ENCODE assay signal across 7 cellular contexts in genomic region chr15:47718474-47719440, GRCh38. TPM values are rescaled to one million over a fixed set of nuclear protein-coding genes. Genes with fewer than 3 reads are reported as not detected.
DNase-seq lines count a peak whose midpoint lies in the region; ATAC-seq and TF ChIP-seq lines count a peak whose summit lies in the region.

No MANE protein-coding gene starts in this region.

- H3K36me3 ChIP-seq in MG63, result peaks cover 5% of the 10 kb centered on the region

- no peaks in the 10 kb centered on the region for H3K4me1 Mint-ChIP-seq in stimulated activated effector memory CD8-positive, alpha-beta T cell treated with anti-CD3 and anti-CD28 coated beads, Interleukin-12 subunit alpha, Interleukin-12 subunit beta, amount 100 ng/mL, for 72 hours

- no peak overlapping the region for H3K27ac Mint-ChIP-seq in stimulated activated effector memory CD8-positive, alpha-beta T cell treated with anti-CD3 and anti-CD28 coated beads, Interleukin-12 subunit alpha, Interleukin-12 subunit beta, amount 100 ng/mL, for 72 hours

- H3K9me3 ChIP-seq in MG63, result no peaks in the 10 kb centered on the region

- DNase-seq in MG63 (peak; percentile 22), choroid plexus epithelial cell (ENCODE audit: low read depth) (peak; percentile 28)
- no peak for DNase-seq in stimulated activated effector memory CD8-positive, alpha-beta T cell treated with anti-CD3 and anti-CD28 coated beads, Interleukin-12 subunit alpha, Interleukin-12 subunit beta, amount 100 ng/mL, for 72 hours (ENCODE audit: low spot score in 2 of 2)
- DNase-seq in activated T-cell treated with anti-CD3 and anti-CD28 coated beads, Interleukin-2, amount 50 U/mL, for 1 hour, result no peak

- no peak overlapping the region for H3K4me3 Mint-ChIP-seq in stimulated activated effector memory CD8-positive, alpha-beta T cell treated with anti-CD3 and anti-CD28 coated beads, Interleukin-12 subunit alpha, Interleukin-12 subunit beta, amount 100 ng/mL, for 72 hours

- no peaks in the 10 kb centered on the region for H3K9me3 Mint-ChIP-seq in stimulated activated effector memory CD8-positive, alpha-beta T cell treated with anti-CD3 and anti-CD28 coated beads, Interleukin-12 subunit alpha, Interleukin-12 subunit beta, amount 100 ng/mL, for 72 hours

- peak overlapping the region; percentile 67 for H3K27ac ChIP-seq in layer of hippocampus (ENCODE audit: low read depth, low read length)
- H3K27ac ChIP-seq in temporal lobe (ENCODE audit: low read depth, low read length), result peak overlapping the region; percentile 89

- no peaks in the 10 kb centered on the region for H3K27me3 ChIP-seq in MG63
- H3K27me3 ChIP-seq in layer of hippocampus (ENCODE audit: control insufficient read depth, insufficient read depth, low read length), result no peaks in the 10 kb centered on the region

- no peak for TF ChIP-seq CTCF in choroid plexus epithelial cell (conservative IDR thresholded peaks at IDR 0.05; ENCODE audit: low read depth, low read length)

- no peaks in the 10 kb centered on the region for H3K36me3 Mint-ChIP-seq in stimulated activated effector memory CD8-positive, alpha-beta T cell treated with anti-CD3 and anti-CD28 coated beads, Interleukin-12 subunit alpha, Interleukin-12 subunit beta, amount 100 ng/mL, for 72 hours

- peak overlapping the region; percentile 74 for H3K4me3 ChIP-seq in MG63
- H3K4me3 ChIP-seq in choroid plexus epithelial cell (ENCODE audit: low read depth, low read length), result peak overlapping the region; percentile 66

- no peak for ATAC-seq in HG02588 (IDR thresholded peaks at IDR 0.05; ENCODE audit: unreplicated experiment)
- no peak for ATAC-seq in stimulated activated effector memory CD8-positive, alpha-beta T cell treated with anti-CD3 and anti-CD28 coated beads, Interleukin-12 subunit alpha, Interleukin-12 subunit beta, amount 100 ng/mL, for 72 hours

RNA-seq across cellular contexts. Expression of gene SEMA6D, which starts 1.5 kb away (rescaled TPM):
- 1.0 and 14.1 TPM in 2 replicates for total RNA-seq in MG63 (2014; rRNA removed; shearing (Covaris generic); ENCODE audit: low replicate concordance)
- 49.4 TPM for total RNA-seq in temporal lobe

Comparison
In these comparisons a context has a peak if more than half of its experiments do, and no peak if none do; other contexts are left out.
1. DNase-seq: peak in MG63 (single experiment) and choroid plexus epithelial cell (single experiment); none in stimulated activated effector memory CD8-positive, alpha-beta T cell treated with anti-CD3 and anti-CD28 coated beads, Interleukin-12 subunit alpha, Interleukin-12 subunit beta, amount 100 ng/mL, for 72 hours (0 of 2) and activated T-cell treated with anti-CD3 and anti-CD28 coated beads, Interleukin-2, amount 50 U/mL, for 1 hour (single experiment).